8 cellular contexts compared by ENCODE assay signal in genomic region chr1:164560076-164560475, GRCh38. TPM values are rescaled to one million over a fixed set of nuclear protein-coding genes. Genes with fewer than 3 reads are reported as not detected.
DNase-seq lines count a peak whose midpoint lies in the region; ATAC-seq and TF ChIP-seq lines count a peak whose summit lies in the region.

No MANE protein-coding gene starts in this region.

- no peak for TF ChIP-seq CTCF in suprapubic skin (IDR thresholded peaks at IDR 0.05)

- H3K9me3 Mint-ChIP-seq in activated CD4-positive, alpha-beta T cell treated with anti-CD3 and anti-CD28 coated beads for 36 hours (ENCODE audit: low read depth): no peaks in the 10 kb centered on the region
- H3K9me3 Mint-ChIP-seq in activated naive CD8-positive, alpha-beta T cell treated with anti-CD3 and anti-CD28 coated beads, Interleukin-2, amount 10 ng/mL, durations not matched to agents 7 days and 5 days: peaks cover 1% of the 10 kb centered on the region

- H3K4me1 Mint-ChIP-seq in activated CD4-positive, alpha-beta T cell treated with anti-CD3 and anti-CD28 coated beads for 36 hours: peaks cover 5% of the 10 kb centered on the region
- peaks cover 4% of the 10 kb centered on the region for H3K4me1 Mint-ChIP-seq in activated naive CD8-positive, alpha-beta T cell treated with anti-CD3 and anti-CD28 coated beads, Interleukin-2, amount 10 ng/mL, durations not matched to agents 7 days and 5 days

- TF ChIP-seq POLR2A in suprapubic skin (IDR thresholded peaks at IDR 0.05): no peak

- H3K4me3 Mint-ChIP-seq in activated CD4-positive, alpha-beta T cell treated with anti-CD3 and anti-CD28 coated beads for 36 hours: peak overlapping the region; percentile 57
- H3K4me3 Mint-ChIP-seq in activated naive CD8-positive, alpha-beta T cell treated with anti-CD3 and anti-CD28 coated beads, Interleukin-2, amount 10 ng/mL, durations not matched to agents 7 days and 5 days: peak overlapping the region; percentile 69

- peak overlapping the region; percentile 72 for H3K4me3 ChIP-seq in suprapubic skin

- intact Hi-C loops in activated CD4-positive, alpha-beta T cell treated with anti-CD3 and anti-CD28 coated beads for 36 hours (cut with DNase I, micrococcal nuclease): no loop called here
- intact Hi-C loops in posterior vena cava (cut with DNase I): loop anchor here (10.0 kb wide), 2 partner anchors 55 to 225 kb away; no protein-coding TSS in a partner anchor

- TF ChIP-seq EP300 in suprapubic skin (IDR thresholded peaks at IDR 0.05): no peak

- CTCF ChIA-PET in activated CD4-positive, alpha-beta T cell treated with anti-CD3 and anti-CD28 coated beads for 36 hours (lab: Charles Lee): no interaction called here

- H3K36me3 Mint-ChIP-seq in activated CD4-positive, alpha-beta T cell treated with anti-CD3 and anti-CD28 coated beads for 36 hours (ENCODE audit: low read depth): no peaks in the 10 kb centered on the region
- no peaks in the 10 kb centered on the region for H3K36me3 Mint-ChIP-seq in activated naive CD8-positive, alpha-beta T cell treated with anti-CD3 and anti-CD28 coated beads, Interleukin-2, amount 10 ng/mL, durations not matched to agents 7 days and 5 days

- no peaks in the 10 kb centered on the region for H3K36me3 ChIP-seq in suprapubic skin

- H3K27me3 ChIP-seq in suprapubic skin: no peaks in the 10 kb centered on the region

- H3K9me3 ChIP-seq in suprapubic skin: no peaks in the 10 kb centered on the region

- no peak for DNase-seq in activated CD4-positive, alpha-beta T cell treated with anti-CD3 and anti-CD28 coated beads for 36 hours
- no peak for DNase-seq in activated CD4-positive, alpha-beta T cell treated with anti-CD3 and anti-CD28 coated beads, Interleukin-2, amount 50 U/mL, for 48 hours
- no peak for DNase-seq in activated naive CD8-positive, alpha-beta T cell treated with anti-CD3 and anti-CD28 coated beads, Interleukin-2, amount 10 ng/mL, durations not matched to agents 7 days and 5 days
- DNase-seq in kidney glomerular epithelial cell (lab: John Stamatoyannopoulos, UW): peak; percentile 71
- no peak for DNase-seq in suprapubic skin (ENCODE audit: low spot score in 2 of 2)
- no peak for DNase-seq in posterior vena cava (ENCODE audit: low spot score)
- DNase-seq in mesenteric fat pad (ENCODE audit: low spot score): no peak

- H3K27ac ChIP-seq in suprapubic skin: peak overlapping the region; percentile 75

- no peak for ATAC-seq in activated CD4-positive, alpha-beta T cell treated with anti-CD3 and anti-CD28 coated beads for 36 hours
- no peak for ATAC-seq in activated naive CD8-positive, alpha-beta T cell treated with anti-CD3 and anti-CD28 coated beads, Interleukin-2, amount 10 ng/mL, durations not matched to agents 7 days and 5 days (ENCODE audit: low read depth)
- ATAC-seq in HG02798 (IDR thresholded peaks at IDR 0.05; ENCODE audit: poor library complexity, unreplicated experiment): no peak

- no peak overlapping the region for H3K27ac Mint-ChIP-seq in activated CD4-positive, alpha-beta T cell treated with anti-CD3 and anti-CD28 coated beads for 36 hours
- H3K27ac Mint-ChIP-seq in activated naive CD8-positive, alpha-beta T cell treated with anti-CD3 and anti-CD28 coated beads, Interleukin-2, amount 10 ng/mL, durations not matched to agents 7 days and 5 days: no peak overlapping the region

- WGBS in suprapubic skin: 1% methylated on average over 11 of the region's 11 CpGs

- POLR2A ChIA-PET in activated CD4-positive, alpha-beta T cell treated with anti-CD3 and anti-CD28 coated beads for 36 hours (lab: Charles Lee): no interaction called here
- POLR2A ChIA-PET in activated naive CD8-positive, alpha-beta T cell treated with anti-CD3 and anti-CD28 coated beads, Interleukin-2, amount 10 ng/mL, durations not matched to agents 7 days and 5 days (lab: Charles Lee): no interaction called here

- peaks cover 30% of the 10 kb centered on the region for H3K4me1 ChIP-seq in suprapubic skin

- H3K27me3 Mint-ChIP-seq in activated CD4-positive, alpha-beta T cell treated with anti-CD3 and anti-CD28 coated beads for 36 hours: peaks cover 22% of the 10 kb centered on the region
- H3K27me3 Mint-ChIP-seq in activated naive CD8-positive, alpha-beta T cell treated with anti-CD3 and anti-CD28 coated beads, Interleukin-2, amount 10 ng/mL, durations not matched to agents 7 days and 5 days: peaks cover 30% of the 10 kb centered on the region

RNA-seq across cellular contexts. Expression of gene PBX1, which starts 1.1 kb away (rescaled TPM):
- under 1 TPM; 0.18 to 0.37 TPM for total RNA-seq in activated CD4-positive, alpha-beta T cell treated with anti-CD3 and anti-CD28 coated beads for 36 hours
- total RNA-seq in activated naive CD8-positive, alpha-beta T cell treated with anti-CD3 and anti-CD28 coated beads, Interleukin-2, amount 10 ng/mL, durations not matched to agents 7 days and 5 days: under 1 TPM; 0.11 to 0.51 TPM
- total RNA-seq in suprapubic skin: 10 to 100 TPM; 14.4 to 34.6 (median 22.0) TPM
- total RNA-seq in posterior vena cava: 100 to 1,000 TPM in 1 of 2 donors, 10 to 100 TPM in 1; 84.2 to 146 TPM
- total RNA-seq in mesenteric fat pad: 87.2 TPM

Comparison
In these comparisons a context has a peak if more than half of its experiments do, and no peak if none do; other contexts are left out.
1. RNA of gene PBX1, which starts 1.1 kb away (total RNA-seq): 84.2 to 146 TPM in posterior vena cava, 87.2 TPM in mesenteric fat pad (single experiment) and 14.4 to 34.6 TPM in suprapubic skin; 0.11 to 0.51 TPM in activated naive CD8-positive, alpha-beta T cell treated with anti-CD3 and anti-CD28 coated beads, Interleukin-2, amount 10 ng/mL, durations not matched to agents 7 days and 5 days and 0.18 to 0.37 TPM in activated CD4-positive, alpha-beta T cell treated with anti-CD3 and anti-CD28 coated beads for 36 hours; every median in the first group is over 10 times any median in the second.
2. intact Hi-C loops: an anchor here in posterior vena cava (10.0 kb wide); none called in activated CD4-positive, alpha-beta T cell treated with anti-CD3 and anti-CD28 coated beads for 36 hours.